ENCODE assay signal across 8 cellular contexts in genomic region chr2:218286570-218287459, GRCh38. TPM values are rescaled to one million over a fixed set of nuclear protein-coding genes. Genes with fewer than 3 reads are reported as not detected.
DNase-seq lines count a peak whose midpoint lies in the region; ATAC-seq and TF ChIP-seq lines count a peak whose summit lies in the region.

No MANE protein-coding gene starts in this region.

- peak overlapping the region; percentile 79 for H3K9ac ChIP-seq in PC-3 (ENCODE audit: low read length)

- H3K4me3 Mint-ChIP-seq in activated T-cell treated with anti-CD3 and anti-CD28 coated beads, Interleukin-2, amount 50 U/mL, for 24 hours: peak overlapping the region; percentile 82
- peak overlapping the region; percentile 85 to 97 (median 94) for H3K4me3 Mint-ChIP-seq in naive thymus-derived CD4-positive, alpha-beta T cell
- peak overlapping the region; percentile 89 for H3K4me3 Mint-ChIP-seq in stimulated activated effector memory CD8-positive, alpha-beta T cell treated with anti-CD3 and anti-CD28 coated beads, Interleukin-12 subunit alpha, Interleukin-12 subunit beta, amount 100 ng/mL, for 72 hours

- H2AFZ ChIP-seq in PC-3 (ENCODE audit: low read length): peak overlapping the region; percentile 58

- TF ChIP-seq CTCF in PC-3 (conservative IDR thresholded peaks at IDR 0.05; ENCODE audit: low read depth, low read length): no peak
- peak in 1 of 6 experiments; percentile 5 for TF ChIP-seq CTCF in esophagus squamous epithelium (IDR thresholded peaks at IDR 0.05)

- H3K27me3 Mint-ChIP-seq in activated T-cell treated with anti-CD3 and anti-CD28 coated beads, Interleukin-2, amount 50 U/mL, for 24 hours: no peaks in the 10 kb centered on the region
- no peaks in the 10 kb centered on the region for H3K27me3 Mint-ChIP-seq in naive thymus-derived CD4-positive, alpha-beta T cell

- H3K36me3 Mint-ChIP-seq in activated T-cell treated with anti-CD3 and anti-CD28 coated beads, Interleukin-2, amount 50 U/mL, for 24 hours (ENCODE audit: low read depth): peaks cover 48% of the 10 kb centered on the region
- H3K36me3 Mint-ChIP-seq in naive thymus-derived CD4-positive, alpha-beta T cell: peaks cover 0 to 20% (median 0%) of the 10 kb centered on the region in 5 donors
- H3K36me3 Mint-ChIP-seq in stimulated activated effector memory CD8-positive, alpha-beta T cell treated with anti-CD3 and anti-CD28 coated beads, Interleukin-12 subunit alpha, Interleukin-12 subunit beta, amount 100 ng/mL, for 72 hours: peaks cover 59% of the 10 kb centered on the region

- WGBS in esophagus squamous epithelium, 2 donors: 0% methylated on average over 5 to 6 of the region's 11 CpGs

- CTCF ChIA-PET in PC-3 (lab: Charles Lee): interaction anchor here (0.6 to 2.0 kb wide), 4 partner anchors 14 to 119 kb away, joined by 4 to 21 read pairs (median 6); partner anchors contain the start of genes AAMP and PNKD
- CTCF ChIA-PET in naive thymus-derived CD4-positive, alpha-beta T cell (lab: Charles Lee): interaction anchor here (1.3 to 12.4 kb wide), 6 partner anchors 12 to 110 kb away, joined by 3 to 188 read pairs (median 14); partner anchors contain the start of genes AAMP, CATIP and PNKD

- H3K27ac ChIP-seq in PC-3 (ENCODE audit: low read length): peak overlapping the region; percentile 98
- H3K27ac ChIP-seq in esophagus squamous epithelium: peak overlapping the region; percentile 94 to 98 (median 98)
- H3K27ac ChIP-seq in naive thymus-derived CD4-positive, alpha-beta T cell (ENCODE audit: low read depth, low read length): peak overlapping the region; percentile 93

- peak overlapping the region; percentile 99 for H3K27ac Mint-ChIP-seq in activated T-cell treated with anti-CD3 and anti-CD28 coated beads, Interleukin-2, amount 50 U/mL, for 24 hours
- peak overlapping the region; percentile 95 to 99 (median 99) for H3K27ac Mint-ChIP-seq in naive thymus-derived CD4-positive, alpha-beta T cell
- H3K27ac Mint-ChIP-seq in stimulated activated effector memory CD8-positive, alpha-beta T cell treated with anti-CD3 and anti-CD28 coated beads, Interleukin-12 subunit alpha, Interleukin-12 subunit beta, amount 100 ng/mL, for 72 hours: peak overlapping the region; percentile 99

- peak overlapping the region; percentile 56 for H3K4me3 ChIP-seq in PC-3 (ENCODE audit: low read length)
- peak overlapping the region; percentile 22 to 64 (median 46) for H3K4me3 ChIP-seq in esophagus squamous epithelium
- peak overlapping the region; percentile 66 for H3K4me3 ChIP-seq in naive thymus-derived CD4-positive, alpha-beta T cell (ENCODE audit: low read length)

- no peaks in the 10 kb centered on the region for H3K36me3 ChIP-seq in PC-3 (ENCODE audit: low read depth, low read length)
- peaks cover 0 to 15% (median 6%) of the 10 kb centered on the region in 3 donors for H3K36me3 ChIP-seq in esophagus squamous epithelium
- peaks cover 0 to 13% (median 0%) of the 10 kb centered on the region in 3 experiments for H3K36me3 ChIP-seq in naive thymus-derived CD4-positive, alpha-beta T cell (ENCODE audit: control insufficient read depth in 2 of 3, insufficient read depth in 3 of 3, low read length in 3 of 3)

- intact Hi-C loops in PC-3 (cut with micrococcal nuclease) (loop anchor here (1.0 to 5.0 kb wide), 2 partner anchors 15 to 110 kb away; partner anchors contain the start of gene CTDSP1), esophagus squamous epithelium (cut with DNase I) (no loop called here)
- intact Hi-C loops in naive thymus-derived CD4-positive, alpha-beta T cell (cut with micrococcal nuclease): loop anchor here (1.0 to 10.0 kb wide), 14 partner anchors 17 to 1875 kb away; partner anchors contain the start of genes AAMP (in 2 of the 2), CNOT9 (in 2 of the 2), PNKD (in 2 of the 2) and USP37 (in 2 of the 2)

- H3F3A ChIP-seq in PC-3 (ENCODE audit: low read length, unreplicated experiment): peaks cover 6% of the 10 kb centered on the region

- BruUV-seq in PC-3 (replicated peaks; lab: Mats Ljungman, UMichigan): TSS peak; percentile 59

- H3K9me3 ChIP-seq in PC-3 (ENCODE audit: low read length): no peaks in the 10 kb centered on the region
- H3K9me3 ChIP-seq in esophagus squamous epithelium: no peaks in the 10 kb centered on the region
- no peaks in the 10 kb centered on the region for H3K9me3 ChIP-seq in naive thymus-derived CD4-positive, alpha-beta T cell (ENCODE audit: control insufficient read depth in 2 of 3, low read length in 3 of 3)

- H3K27me3 ChIP-seq in PC-3 (ENCODE audit: low read length): no peaks in the 10 kb centered on the region
- no peaks in the 10 kb centered on the region for H3K27me3 ChIP-seq in esophagus squamous epithelium
- no peaks in the 10 kb centered on the region for H3K27me3 ChIP-seq in naive thymus-derived CD4-positive, alpha-beta T cell (ENCODE audit: control insufficient read depth in 2 of 2, insufficient read depth in 2 of 2, low read length in 2 of 2)

- H3K9me3 Mint-ChIP-seq in activated T-cell treated with anti-CD3 and anti-CD28 coated beads, Interleukin-2, amount 50 U/mL, for 24 hours: no peaks in the 10 kb centered on the region
- no peaks in the 10 kb centered on the region for H3K9me3 Mint-ChIP-seq in naive thymus-derived CD4-positive, alpha-beta T cell
- H3K9me3 Mint-ChIP-seq in stimulated activated effector memory CD8-positive, alpha-beta T cell treated with anti-CD3 and anti-CD28 coated beads, Interleukin-12 subunit alpha, Interleukin-12 subunit beta, amount 100 ng/mL, for 72 hours: no peaks in the 10 kb centered on the region

- peak in 3 of 4 donors; percentile 30 to 63 (median 57) for TF ChIP-seq POLR2A in esophagus squamous epithelium (IDR thresholded peaks at IDR 0.05)

- peaks cover 84% of the 10 kb centered on the region for H3K4me1 Mint-ChIP-seq in activated T-cell treated with anti-CD3 and anti-CD28 coated beads, Interleukin-2, amount 50 U/mL, for 24 hours (ENCODE audit: low read depth)
- peaks cover 53 to 87% (median 76%) of the 10 kb centered on the region in 7 donors for H3K4me1 Mint-ChIP-seq in naive thymus-derived CD4-positive, alpha-beta T cell
- peaks cover 94% of the 10 kb centered on the region for H3K4me1 Mint-ChIP-seq in stimulated activated effector memory CD8-positive, alpha-beta T cell treated with anti-CD3 and anti-CD28 coated beads, Interleukin-12 subunit alpha, Interleukin-12 subunit beta, amount 100 ng/mL, for 72 hours

- no peaks in the 10 kb centered on the region for H4K20me1 ChIP-seq in PC-3 (ENCODE audit: low read length)

- H3K4me1 ChIP-seq in PC-3 (ENCODE audit: insufficient read depth, low read length) (peaks cover 78% of the 10 kb centered on the region), esophagus squamous epithelium (peaks cover 74 to 98% (median 94%) of the 10 kb centered on the region in 3 donors)
- peaks cover 74 to 77% of the 10 kb centered on the region in 2 donors for H3K4me1 ChIP-seq in naive thymus-derived CD4-positive, alpha-beta T cell (ENCODE audit: control insufficient read depth in 2 of 2, insufficient read depth in 2 of 2, low read length in 2 of 2)

- H3K9me2 ChIP-seq in PC-3 (replicated peaks; ENCODE audit: low read length): no peaks in the 10 kb centered on the region

- POLR2A ChIA-PET in PC-3 (lab: Charles Lee; ENCODE audit: unreplicated experiment): interaction anchor here (0.5 to 1.5 kb wide), 5 partner anchors 14 to 1133 kb away, joined by 3 to 13 read pairs (median 3); partner anchors contain the start of genes AAMP and PNKD
- POLR2A ChIA-PET in naive thymus-derived CD4-positive, alpha-beta T cell (lab: Charles Lee): interaction anchor here (0.6 to 6.8 kb wide), 13 partner anchors 8 to 121 kb away, joined by 3 to 125 read pairs (median 3); partner anchors contain the start of genes AAMP, CATIP and PNKD

- DNase-seq in 8988T: peak; percentile 89
- peak; percentile 96 for DNase-seq in PC-3
- peak; percentile 81 for DNase-seq in activated T-cell treated with anti-CD3 and anti-CD28 coated beads, Interleukin-2, amount 50 U/mL, for 24 hours
- peak; percentile 60 for DNase-seq in esophagus squamous epithelium (lab: John Stamatoyannopoulos, UW)
- peak; percentile 53 to 90 (median 78) for DNase-seq in naive thymus-derived CD4-positive, alpha-beta T cell
- DNase-seq in stimulated activated effector memory CD8-positive, alpha-beta T cell treated with anti-CD3 and anti-CD28 coated beads, Interleukin-12 subunit alpha, Interleukin-12 subunit beta, amount 100 ng/mL, for 72 hours (ENCODE audit: low spot score in 2 of 2): peak; percentile 62 to 90

- H3K4me2 ChIP-seq in PC-3 (ENCODE audit: low read length): peak overlapping the region; percentile 85

- ATAC-seq in GM18867 (IDR thresholded peaks at IDR 0.05; ENCODE audit: unreplicated experiment) (peak; percentile 59), HG03097 (IDR thresholded peaks at IDR 0.05; ENCODE audit: low FRiP score, unreplicated experiment) (peak; percentile 50), PC-3 (peak; percentile 80)
- peak; percentile 87 for ATAC-seq in naive thymus-derived CD4-positive, alpha-beta T cell
- peak; percentile 85 for ATAC-seq in stimulated activated effector memory CD8-positive, alpha-beta T cell treated with anti-CD3 and anti-CD28 coated beads, Interleukin-12 subunit alpha, Interleukin-12 subunit beta, amount 100 ng/mL, for 72 hours

- peaks cover 54% of the 10 kb centered on the region for H3K79me2 ChIP-seq in PC-3 (ENCODE audit: low read length)

RNA-seq across cellular contexts. Expression of gene TMBIM1, which starts 5.5 kb away (rescaled TPM):
- total RNA-seq in PC-3 (2014; rRNA removed) (42.8 and 45.0 TPM in 2 replicates), esophagus squamous epithelium (100 to 1,000 TPM; 238 to 342 (median 275) TPM)
- total RNA-seq in naive thymus-derived CD4-positive, alpha-beta T cell: 100 to 1,000 TPM in 2 of 5 experiments, 10 to 100 TPM in 3; 51.7 to 112 (median 83.8) TPM
- 100 to 1,000 TPM in 1 of 2 donors, 10 to 100 TPM in 1; 92.4 to 115 TPM for polyA plus RNA-seq in naive thymus-derived CD4-positive, alpha-beta T cell

RNA-seq across cellular contexts. Expression of gene PNKD, which starts 16.5 kb away (rescaled TPM):
- total RNA-seq in PC-3 (2014; rRNA removed): 95.5 and 97.7 TPM in 2 replicates
- total RNA-seq in esophagus squamous epithelium: 10 to 100 TPM; 19.7 to 34.3 (median 28.0) TPM
- 10 to 100 TPM; 18.5 to 38.4 (median 25.2) TPM for total RNA-seq in naive thymus-derived CD4-positive, alpha-beta T cell
- polyA plus RNA-seq in naive thymus-derived CD4-positive, alpha-beta T cell: 100 to 1,000 TPM in 1 of 2 donors, 10 to 100 TPM in 1; 92.2 to 108 TPM

RNA-seq across cellular contexts. Expression of gene AAMP, which starts 16.9 kb away (rescaled TPM):
- total RNA-seq in PC-3 (2014; rRNA removed): 272 and 312 TPM in 2 replicates
- 100 to 1,000 TPM in 3 of 4 donors, 10 to 100 TPM in 1; 97.9 to 136 (median 118) TPM for total RNA-seq in esophagus squamous epithelium
- total RNA-seq in naive thymus-derived CD4-positive, alpha-beta T cell: 10 to 100 TPM; 54.1 to 67.0 (median 61.2) TPM
- polyA plus RNA-seq in naive thymus-derived CD4-positive, alpha-beta T cell: 100 to 1,000 TPM in 1 of 2 donors, 10 to 100 TPM in 1; 98.6 to 108 TPM

RNA-seq across cellular contexts. Expression of gene GPBAR1, which starts 26.0 kb away (rescaled TPM):
- total RNA-seq in PC-3 (2014; rRNA removed) (0.18 TPM in 1 of 2 replicates, not detected in the other), esophagus squamous epithelium (1 to 10 TPM in 1 of 4 donors, under 1 TPM in 2, not detected in 1; 0.26 to 1.3 (median 0.31) TPM)
- 10 to 100 TPM in 1 of 5 experiments, 1 to 10 TPM in 3, under 1 TPM in 1; 0.80 to 12.9 (median 1.9) TPM for total RNA-seq in naive thymus-derived CD4-positive, alpha-beta T cell
- polyA plus RNA-seq in naive thymus-derived CD4-positive, alpha-beta T cell: under 1 TPM; 0.15 to 0.27 TPM

Comparison
In these comparisons a context has a peak if more than half of its experiments do, and no peak if none do; other contexts are left out.
1. Peak in every context shown above with its lines: DNase-seq, ATAC-seq, H3K4me3 ChIP-seq and H3K27ac ChIP-seq.